ENCODE assay signal across 10 cellular contexts in the genomic region with DNA sequence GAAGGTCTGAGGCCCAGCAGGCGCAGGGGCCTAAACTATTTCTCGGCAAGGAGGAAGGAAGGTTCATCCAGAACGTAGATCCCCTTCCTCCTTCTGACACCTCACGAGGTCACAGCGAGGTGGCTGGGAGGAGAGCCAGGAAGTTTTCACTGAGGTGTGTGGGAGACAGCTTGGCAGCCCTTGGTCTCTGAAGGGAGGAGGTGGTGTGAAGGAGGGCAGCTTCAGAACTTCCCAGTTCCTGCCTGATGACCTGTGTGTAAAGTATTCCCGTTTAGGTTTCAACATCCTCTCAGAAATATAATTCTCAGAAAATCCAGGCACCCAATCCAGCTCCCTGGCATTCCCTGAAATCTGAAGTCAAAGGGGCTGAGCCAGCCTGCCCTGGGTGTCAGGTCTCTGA. TPM values are rescaled to one million over a fixed set of nuclear protein-coding genes. Genes with fewer than 3 reads are reported as not detected.
DNase-seq lines count a peak whose midpoint lies in the region; ATAC-seq and TF ChIP-seq lines count a peak whose summit lies in the region.
"Not testable (repeated sequence)": the region's sequence is repeated elsewhere in the genome, so short reads cannot be mapped to it uniquely, and the experiment has no call there.
"Had no signal": no experiment of that assay in that cellular context is flagged by ENCODE, and none has a peak within 500 bp of the region (broad histone marks: within the 10 kb centered on the region; RNA-seq: fewer than 3 reads in every experiment).

No MANE protein-coding gene starts in this region.

- not testable (repeated sequence) for H3K27ac ChIP-seq in HUES6 (ENCODE audit: low read depth, low read length)
- peak overlapping the region; percentile 49 for H3K27ac ChIP-seq in lower lobe of right lung

- peaks cover 10% of the 10 kb centered on the region for H3K4me1 ChIP-seq in HUES6 (ENCODE audit: control insufficient read depth, insufficient read depth, low read length)
- not testable (repeated sequence) for H3K4me1 ChIP-seq in lower lobe of right lung

- not testable (repeated sequence) for H3K36me3 ChIP-seq in HUES6 (ENCODE audit: control insufficient read depth, insufficient read depth, low read length); lower lobe of right lung

- DNase-seq in AG08396 (ENCODE audit: low spot score) (peak; percentile 5), ELF-1 (ENCODE audit: low read depth, low spot score) (peak; percentile 30), amniotic epithelial cell (ENCODE audit: low read depth) (peak; percentile 64), epithelial cell of esophagus (ENCODE audit: low read depth) (peak; percentile 1), foreskin fibroblast (peak; percentile 7 to 12), lower lobe of right lung (peak; percentile 52), skeletal muscle cell (ENCODE audit: low read depth) (peak; percentile 18)

- peak in 1 of 2 donors; percentile 40 for ATAC-seq in lower lobe of right lung

- H3K9ac ChIP-seq in HUES6 (ENCODE audit: low read length): peak overlapping the region; percentile 76

- H3K9me3 ChIP-seq in HUES6 (ENCODE audit: control insufficient read depth, insufficient read depth, low read depth, low read length); lower lobe of right lung: not testable (repeated sequence)

- not testable (repeated sequence) for H3K27me3 ChIP-seq in HUES6 (ENCODE audit: control insufficient read depth, insufficient read depth, low read length); lower lobe of right lung (ENCODE audit: low read depth)

- TF ChIP-seq CTCF in epithelial cell of esophagus (IDR thresholded peaks at IDR 0.05; ENCODE audit: insufficient read depth, low read depth, low read length, missing control alignments); foreskin fibroblast (IDR thresholded peaks at IDR 0.05; ENCODE audit: low read depth, low read length); lower lobe of right lung (IDR thresholded peaks at IDR 0.05): not testable (repeated sequence)

- not testable (repeated sequence) for H3K4me3 ChIP-seq in HUES6 (ENCODE audit: low read depth, low read length); epithelial cell of esophagus (ENCODE audit: low read length); foreskin fibroblast (ENCODE audit: low read depth in 1 of 2, low read length in 2 of 2); lower lobe of right lung; skeletal muscle cell (ENCODE audit: low read depth, low read length)

- intact Hi-C loops in lower lobe of right lung (cut with DNase I): not testable (repeated sequence)

RNA-seq across cellular contexts. Expression of a gene that starts 22.9 kb away (rescaled TPM):
- 1.5 TPM for total RNA-seq in lower lobe of right lung
- total RNA-seq: GM12878, GM23338 had no signal

Comparison
In these comparisons a context has a peak if more than half of its experiments do, and no peak if none do; other contexts are left out.
1. DNase-seq: peak in every context shown above with its lines; median percentile 64 in amniotic epithelial cell; 52 in lower lobe of right lung; 30 in ELF-1; 18 in skeletal muscle cell; 10 in foreskin fibroblast; 5 in AG08396; 1 in epithelial cell of esophagus.